28 cellular contexts compared by ENCODE assay signal in genomic region chr11:125299821-125300220, GRCh38.
"Had no signal": no experiment of that assay in that cellular context is flagged by ENCODE, and none has a peak within 500 bp of the region (broad histone marks: within the 10 kb centered on the region; RNA-seq: fewer than 3 reads in every experiment).

No MANE protein-coding gene starts in this region.

- H3K79me2 ChIP-seq: parathyroid adenoma had no signal

- H2AFZ ChIP-seq: parathyroid adenoma had no signal

- H3K4me1 Mint-ChIP-seq: immature natural killer cell; natural killer cell; stimulated activated memory B cell treated with anti-CD40 and anti-IgM and Interleukin-4, amounts not matched to agents 10 μg/mL and 1 μg/mL and 100 μg/mL, for 72 hours had no signal

- H3K36me3 Mint-ChIP-seq: immature natural killer cell; natural killer cell; stimulated activated memory B cell treated with anti-CD40 and anti-IgM and Interleukin-4, amounts not matched to agents 10 μg/mL and 1 μg/mL and 100 μg/mL, for 72 hours had no signal

- H3K9ac ChIP-seq: parathyroid adenoma had no signal

- H3K27ac Mint-ChIP-seq: dendritic cell treated with granulocyte-macrophage colony-stimulating factor and Interleukin-4, amounts not matched to agents 40 ng/mL and 50 ng/mL, for 4 days; immature natural killer cell; natural killer cell; stimulated activated memory B cell treated with anti-CD40 and anti-IgM and Interleukin-4, amounts not matched to agents 10 μg/mL and 1 μg/mL and 100 μg/mL, for 72 hours had no signal

- H3K4me3 ChIP-seq: colonic mucosa, esophagus muscularis mucosa, heart right ventricle, lower lobe of right lung, prostate gland, sigmoid colon, skin epidermis, spleen, testis, tibial artery, upper lobe of left lung had no signal

- H3K4me3 Mint-ChIP-seq: dendritic cell treated with granulocyte-macrophage colony-stimulating factor and Interleukin-4, amounts not matched to agents 40 ng/mL and 50 ng/mL, for 4 days; immature natural killer cell; natural killer cell; stimulated activated memory B cell treated with anti-CD40 and anti-IgM and Interleukin-4, amounts not matched to agents 10 μg/mL and 1 μg/mL and 100 μg/mL, for 72 hours had no signal

- ATAC-seq: heart right ventricle; lower lobe of right lung; natural killer cell; right cardiac atrium; stimulated activated memory B cell treated with anti-CD40 and anti-IgM and Interleukin-4, amounts not matched to agents 10 μg/mL and 1 μg/mL and 100 μg/mL, for 72 hours; stimulated activated naive CD8-positive, alpha-beta T cell treated with anti-CD3 and anti-CD28 coated beads, Interleukin-15, Interleukin-2, amounts not matched to agents 100 U/mL and 50 U/mL, for 24 hours had no signal

- FAIRE-seq: urothelium cell line had no signal

- H3K9me3 ChIP-seq: colonic mucosa, esophagus muscularis mucosa, heart right ventricle, lower lobe of right lung, neutrophil, prostate gland, sigmoid colon, spleen, testis, tibial artery, upper lobe of left lung had no signal

- H3K27me3 ChIP-seq: colonic mucosa, esophagus muscularis mucosa, heart right ventricle, neutrophil, sigmoid colon, testis, tibial artery, upper lobe of left lung had no signal

- DNase-seq: colonic mucosa; effector memory CD4-positive, alpha-beta T cell; foreskin keratinocyte; glutamatergic neuron; heart right ventricle; hypothalamus; immature natural killer cell; islet precursor cell; left ventricle myocardium superior; lower lobe of right lung; natural killer cell; right cardiac atrium; sigmoid colon; spleen; stimulated activated CD4-positive, alpha-beta T cell treated with anti-CD3 and anti-CD28 coated beads, Interleukin-4, amount 100 ng/mL, for 4 hours; stimulated activated naive CD8-positive, alpha-beta T cell treated with anti-CD3 and anti-CD28 coated beads, Interleukin-15, Interleukin-2, amounts not matched to agents 100 U/mL and 50 U/mL, for 24 hours; substantia nigra; testis; tibial artery; upper lobe of left lung had no signal

- H3K9me3 Mint-ChIP-seq: dendritic cell treated with granulocyte-macrophage colony-stimulating factor and Interleukin-4, amounts not matched to agents 40 ng/mL and 50 ng/mL, for 4 days; immature natural killer cell; natural killer cell; stimulated activated memory B cell treated with anti-CD40 and anti-IgM and Interleukin-4, amounts not matched to agents 10 μg/mL and 1 μg/mL and 100 μg/mL, for 72 hours had no signal

- H3K27ac ChIP-seq: colonic mucosa, foreskin keratinocyte, heart right ventricle, lower lobe of right lung, neutrophil, parathyroid adenoma, prostate gland, skin epidermis, spleen, upper lobe of left lung had no signal

- H3K36me3 ChIP-seq: colonic mucosa, esophagus muscularis mucosa, heart right ventricle, lower lobe of right lung, neutrophil, prostate gland, sigmoid colon, spleen, tibial artery, upper lobe of left lung had no signal

- H3K4me1 ChIP-seq: colonic mucosa, lower lobe of right lung, prostate gland, upper lobe of left lung had no signal
